9 cellular contexts compared by ENCODE assay signal in genomic region chr19:51365211-51366049, GRCh38. TPM values are rescaled to one million over a fixed set of nuclear protein-coding genes. Genes with fewer than 3 reads are reported as not detected.
DNase-seq lines count a peak whose midpoint lies in the region; ATAC-seq lines count a peak whose summit lies in the region.
"Had no signal": no experiment of that assay in that cellular context is flagged by ENCODE, and none has a peak within 500 bp of the region (broad histone marks: within the 10 kb centered on the region; RNA-seq: fewer than 3 reads in every experiment).

No MANE protein-coding gene starts in this region.

- H3K9me3 Mint-ChIP-seq in activated naive CD8-positive, alpha-beta T cell (ENCODE audit: low read depth): no peaks in the 10 kb centered on the region

- in situ Hi-C loops in KBM-7 (cut with MboI; ENCODE audit: low pct_unique_long_range_greater_than_20kb, low sequenced_read_pairs): no loop called here

- no peaks in the 10 kb centered on the region for H3K27me3 Mint-ChIP-seq in activated naive CD8-positive, alpha-beta T cell

- ATAC-seq in left ventricle myocardium superior (no peak), GM18858 (IDR thresholded peaks at IDR 0.05; ENCODE audit: unreplicated experiment) (no peak)

- peak overlapping the region; percentile 99 for H3K27ac Mint-ChIP-seq in activated naive CD8-positive, alpha-beta T cell

- DNase-seq in COLO668 (lab: John Stamatoyannopoulos, UW; ENCODE audit: unreplicated experiment): peak; percentile 23
- peak; percentile 38 for DNase-seq in KBM-7
- DNase-seq in left ventricle myocardium superior: peak; percentile 40
- peak; percentile 34 for DNase-seq in putamen (ENCODE audit: low spot score)
- DNase-seq in T-helper 9 cell: no peak
- no peak for DNase-seq in NCI-H510A treated with DMSO at 0.1 percent for 48 hours (lab: John Stamatoyannopoulos, UW)

- peak overlapping the region; percentile 100 for H3K4me3 Mint-ChIP-seq in activated naive CD8-positive, alpha-beta T cell

- peaks cover 4% of the 10 kb centered on the region for H3K36me3 Mint-ChIP-seq in activated naive CD8-positive, alpha-beta T cell

- intact Hi-C loops in left ventricle myocardium superior (cut with micrococcal nuclease): no loop called here

- H3K4me1 Mint-ChIP-seq in activated naive CD8-positive, alpha-beta T cell (ENCODE audit: low read depth): peaks cover 56% of the 10 kb centered on the region

RNA-seq across cellular contexts. Expression of gene ETFB, which starts 0.8 kb away (rescaled TPM):
- 448 TPM for total RNA-seq in left ventricle myocardium superior

RNA-seq across cellular contexts. Expression of gene CLDND2, which starts 3.4 kb away (rescaled TPM):
- not detected for total RNA-seq in left ventricle myocardium superior
- total RNA-seq: subcutaneous adipose tissue had no signal

RNA-seq across cellular contexts. Expression of gene NKG7, which starts 7.0 kb away (rescaled TPM):
- total RNA-seq in left ventricle myocardium superior: 0.99 TPM

RNA-seq across cellular contexts. Expression of gene LIM2, which starts 22.3 kb away (rescaled TPM):
- total RNA-seq in left ventricle myocardium superior: not detected
- total RNA-seq: subcutaneous adipose tissue had no signal

RNA-seq across cellular contexts. Expression of gene VSIG10L, which starts 23.5 kb away (rescaled TPM):
- total RNA-seq in left ventricle myocardium superior: 0.77 TPM

Comparison
In these comparisons a context has a peak if more than half of its experiments do, and no peak if none do; other contexts are left out.
1. DNase-seq: peak in COLO668 (single experiment), KBM-7 (single experiment), left ventricle myocardium superior (single experiment) and putamen (single experiment); none in T-helper 9 cell (single experiment) and NCI-H510A treated with DMSO at 0.1 percent for 48 hours (single experiment).